In the genomic region with DNA sequence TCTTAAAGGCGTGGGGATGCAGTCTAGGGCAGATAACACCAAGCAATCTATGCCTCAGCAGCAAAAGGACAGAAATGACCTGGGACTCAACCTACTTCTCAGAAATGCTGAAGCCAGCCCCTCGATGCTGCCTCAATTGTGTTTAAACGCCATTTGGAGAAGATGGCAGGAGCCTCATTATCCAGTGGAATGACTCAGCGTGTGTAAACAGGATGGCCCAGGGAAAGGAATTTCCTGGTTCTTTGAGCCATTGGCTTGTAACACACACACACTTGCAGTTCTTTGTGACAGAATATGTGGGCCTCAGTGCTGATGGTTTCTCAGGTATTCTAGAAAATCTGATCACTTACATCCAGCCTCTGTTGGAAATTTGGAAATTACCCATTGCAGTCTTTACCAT, we compare ENCODE assay signal across 15 cellular contexts.
A peak's percentile ranks its signal among the peaks of the same experiment; 100 is the strongest.
DNase-seq lines count a peak whose midpoint lies in the region; ATAC-seq, FAIRE-seq and TF ChIP-seq lines count a peak whose summit lies in the region.
"Had no signal": no experiment of that assay in that cellular context is flagged by ENCODE, and none has a peak within 500 bp of the region (broad histone marks: within the 10 kb centered on the region; RNA-seq: fewer than 3 reads in every experiment).

No MANE protein-coding gene starts in this region.

- ATAC-seq in GM21390 (IDR thresholded peaks at IDR 0.05; ENCODE audit: unreplicated experiment): no peak
- ATAC-seq in HG02884 (IDR thresholded peaks at IDR 0.05; ENCODE audit: unreplicated experiment): no peak
- ATAC-seq: gastroesophageal sphincter; GM12878; stimulated activated naive B cell treated with anti-CD40 and anti-IgM and Interleukin-4, amounts not matched to agents 10 μg/mL and 1 μg/mL and 100 μg/mL, for 72 hours had no signal

- H3K27ac ChIP-seq in neuronal stem cell (replicated peaks; ENCODE audit: low read length) (peak overlapping the region; percentile 7), transverse colon (no peak overlapping the region)

- no peak overlapping the region for H3K23ac ChIP-seq in neuronal stem cell (ENCODE audit: low read depth, low read length, poor library complexity)

- WGBS in neuronal stem cell (ENCODE audit: extremely low coverage in 2 of 2, insufficient read length in 2 of 2, insufficient replicate concordance in 1 of 2), 2 donors: no CpG with 5 or more reads among the region's 4 CpGs
- WGBS in transverse colon (ENCODE audit: low coverage in 1 of 2), 2 donors: 51 to 78% methylated on average over 3 to 4 of the region's 4 CpGs

- no peak overlapping the region for H3K14ac ChIP-seq in neuronal stem cell (ENCODE audit: low read length)

- H4K8ac ChIP-seq in neuronal stem cell (ENCODE audit: low read depth, low read length): peak overlapping the region; percentile 88

- peaks cover 9% of the 10 kb centered on the region; the same call in 1 of the 2 replicates for H3K9me3 ChIP-seq in NT2/D1 (ENCODE audit: insufficient read depth, low read length)
- H3K9me3 ChIP-seq in neuronal stem cell (replicated peaks in 1 of 2; ENCODE audit: control insufficient read depth in 2 of 2, insufficient read depth in 1 of 2, low read depth in 1 of 2, low read length in 2 of 2): no peaks in the 10 kb centered on the region
- H3K9me3 ChIP-seq in transverse colon: no peaks in the 10 kb centered on the region
- H3K9me3 ChIP-seq: gastroesophageal sphincter had no signal

- peaks cover 28% of the 10 kb centered on the region for H3K4me1 ChIP-seq in NT2/D1 (ENCODE audit: insufficient read depth, insufficient read length)
- H3K4me1 ChIP-seq in neuronal stem cell (ENCODE audit: control insufficient read depth in 2 of 2, insufficient read depth in 1 of 2, low read depth in 1 of 2, low read length in 2 of 2): peaks cover 2 to 39% of the 10 kb centered on the region in 2 donors
- H3K4me1 ChIP-seq in transverse colon: peaks cover 0 to 7% (median 0%) of the 10 kb centered on the region in 4 donors

- no peak overlapping the region for H3K4ac ChIP-seq in neuronal stem cell (ENCODE audit: low read length)

- H3K79me1 ChIP-seq in neuronal stem cell (ENCODE audit: low read depth, low read length): no peaks in the 10 kb centered on the region

- no peak overlapping the region for H2BK15ac ChIP-seq in neuronal stem cell (ENCODE audit: low read length)

- no peaks in the 10 kb centered on the region for H3K36me3 ChIP-seq in NT2/D1 (ENCODE audit: insufficient read depth, insufficient read length, low read length)
- no peaks in the 10 kb centered on the region for H3K36me3 ChIP-seq in neuronal stem cell (replicated peaks in 1 of 2; ENCODE audit: control insufficient read depth in 2 of 2, insufficient read depth in 2 of 2, low read length in 2 of 2)
- H3K36me3 ChIP-seq in transverse colon: no peaks in the 10 kb centered on the region
- H3K36me3 ChIP-seq: gastroesophageal sphincter had no signal

- no peak overlapping the region for H3K4me2 ChIP-seq in neuronal stem cell (ENCODE audit: insufficient read depth, low read length, poor library complexity, severe bottlenecking)

- no peaks in the 10 kb centered on the region for H3K27me3 ChIP-seq in NT2/D1 (ENCODE audit: insufficient read depth, insufficient read length)
- no peaks in the 10 kb centered on the region for H3K27me3 ChIP-seq in neuronal stem cell (ENCODE audit: control insufficient read depth in 3 of 3, insufficient read depth in 3 of 3, low read depth in 1 of 3, low read length in 3 of 3)
- H3K27me3 ChIP-seq in transverse colon: no peaks in the 10 kb centered on the region
- H3K27me3 ChIP-seq: gastroesophageal sphincter had no signal

- intact Hi-C loops in transverse colon (cut with DNase I; ENCODE audit: low total_unique reads): no loop called here

- H2BK5ac ChIP-seq in neuronal stem cell (ENCODE audit: low read length): no peak overlapping the region

- no peak for FAIRE-seq in GM19239 (lab: Jason Lieb, UNC)
- FAIRE-seq: GM12878 had no signal

- TF ChIP-seq POLR2A in transverse colon (IDR thresholded peaks at IDR 0.05): no peak

- H3K18ac ChIP-seq in neuronal stem cell (ENCODE audit: low read length): peak overlapping the region; percentile 5

- no peak overlapping the region for H4K91ac ChIP-seq in neuronal stem cell (ENCODE audit: low read depth, low read length, poor library complexity)

- H2AFZ ChIP-seq in neuronal stem cell (ENCODE audit: low read length): peak overlapping the region; percentile 39

- H2BK120ac ChIP-seq in neuronal stem cell (ENCODE audit: low read depth, low read length): no peak overlapping the region

- H2BK12ac ChIP-seq in neuronal stem cell (ENCODE audit: low read length): no peak overlapping the region

- no peak for TF ChIP-seq EP300 in transverse colon (IDR thresholded peaks at IDR 0.05; ENCODE audit: low read depth)

- in situ Hi-C loops in transverse colon (cut with MboI; ENCODE audit: low pct_ligation_motif_present in 1 of 4, low pct_unique_long_range_greater_than_20kb in 1 of 4, low sequenced_read_pairs in 3 of 4): no loop called here

- no peak overlapping the region for H3K9ac ChIP-seq in NT2/D1 (ENCODE audit: insufficient read length, low read depth)
- H3K9ac ChIP-seq in neuronal stem cell (ENCODE audit: low read depth, low read length, poor library complexity): no peak overlapping the region

- H2AK5ac ChIP-seq in neuronal stem cell (ENCODE audit: low read depth, low read length): no peak overlapping the region

- TF ChIP-seq CTCF in epithelial cell of esophagus (IDR thresholded peaks at IDR 0.05; ENCODE audit: insufficient read depth, low read depth, low read length, missing control alignments) (no peak), transverse colon (IDR thresholded peaks at IDR 0.05) (no peak)

- H3K4me3 ChIP-seq in NT2/D1 (ENCODE audit: insufficient read length, low read depth) (no peak overlapping the region), epithelial cell of esophagus (ENCODE audit: low read length) (no peak overlapping the region), neuronal stem cell (ENCODE audit: low read length in 2 of 2) (no peak overlapping the region), transverse colon (no peak overlapping the region)
- H3K4me3 ChIP-seq: gastroesophageal sphincter, GM12878, lung had no signal

- DNase-seq in EL (peak; percentile 75), NT2/D1 (ENCODE audit: low read depth, low spot score) (peak; percentile 86), epithelial cell of esophagus (ENCODE audit: low read depth) (peak; percentile 35), neuronal stem cell (ENCODE audit: low spot score) (no peak), transverse colon (no peak), GM19239 (ENCODE audit: insufficient read length, low spot score) (no peak)
- DNase-seq: activated CD4-positive, alpha-beta T cell treated with anti-CD3 and anti-CD28 coated beads, Interleukin-2, amount 10 ng/mL, durations not matched to agents 7 days and 5 days; activated effector memory CD4-positive, alpha-beta T cell treated with Interleukin-2 at 50 U/mL for 16 hours; NCI-H510A treated with DMSO at 0.1 percent for 48 hours; stimulated activated naive B cell treated with anti-CD40 and anti-IgM and Interleukin-4, amounts not matched to agents 10 μg/mL and 1 μg/mL and 100 μg/mL, for 72 hours had no signal

Comparison
In these comparisons a context has a peak if more than half of its experiments do, and no peak if none do; other contexts are left out.
1. DNase-seq: peak in EL (single experiment), NT2/D1 (single experiment) and epithelial cell of esophagus (single experiment); none in neuronal stem cell (single experiment), transverse colon (single experiment) and GM19239 (single experiment).